9 cellular contexts compared by ENCODE assay signal in the genomic region with DNA sequence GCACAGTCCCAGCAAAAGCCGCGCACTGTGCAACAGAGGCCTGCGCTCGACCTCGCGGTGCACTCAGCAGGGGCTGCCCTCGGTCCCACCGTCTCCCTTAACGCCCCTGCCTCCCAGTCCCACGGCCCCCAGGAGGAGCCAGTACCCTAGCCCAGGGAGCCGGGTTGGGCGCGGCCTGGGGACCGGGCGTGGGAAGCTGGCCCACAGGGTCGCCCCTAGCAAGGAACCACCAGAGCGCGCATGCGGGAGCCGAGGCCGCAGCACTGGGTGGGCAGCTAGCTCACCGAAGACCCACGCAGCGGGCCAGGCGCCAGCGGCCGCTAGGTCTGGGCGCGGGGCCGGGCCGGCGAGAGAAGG. TPM values are rescaled to one million over a fixed set of nuclear protein-coding genes. Genes with fewer than 3 reads are reported as not detected.
DNase-seq lines count a peak whose midpoint lies in the region; ATAC-seq and TF ChIP-seq lines count a peak whose summit lies in the region.
"Had no signal": no experiment of that assay in that cellular context is flagged by ENCODE, and none has a peak within 500 bp of the region (broad histone marks: within the 10 kb centered on the region; RNA-seq: fewer than 3 reads in every experiment).

No MANE protein-coding gene starts in this region.

- WGBS in esophagus, 2 donors: 27 to 37% methylated on average over 24 to 32 of the region's 32 CpGs

- no peak overlapping the region for H2AFZ ChIP-seq in neural cell (ENCODE audit: low read depth, low read length)

- no peaks in the 10 kb centered on the region for H3K79me2 ChIP-seq in neural cell (replicated peaks; ENCODE audit: insufficient read depth, low read length)

- peak overlapping the region; percentile 68 to 81 for H3K4me3 ChIP-seq in esophagus (ENCODE audit: low read depth in 1 of 2, low read length in 2 of 2)
- peak overlapping the region; percentile 67 for H3K4me3 ChIP-seq in neural cell (ENCODE audit: low read length)

- TF ChIP-seq CTCF in neural cell (IDR thresholded peaks at IDR 0.05; ENCODE audit: poor library complexity, severe bottlenecking): no peak

- peaks cover 6% of the 10 kb centered on the region for H3K4me1 Mint-ChIP-seq in activated CD4-positive, alpha-beta memory T cell treated with anti-CD3 and anti-CD28 coated beads for 36 hours (ENCODE audit: low read depth)

- no peaks in the 10 kb centered on the region for H3K36me3 ChIP-seq in ES-I3 (ENCODE audit: insufficient read depth, low read length)
- no peaks in the 10 kb centered on the region for H3K36me3 ChIP-seq in esophagus (ENCODE audit: control insufficient read depth in 2 of 2, insufficient read depth in 2 of 2, low read length in 1 of 2)
- H3K36me3 ChIP-seq in neural cell (ENCODE audit: insufficient read depth, low read length): no peaks in the 10 kb centered on the region

- ATAC-seq in HG03460 (IDR thresholded peaks at IDR 0.05; ENCODE audit: unreplicated experiment) (peak; percentile 9), HG02571 (IDR thresholded peaks at IDR 0.05; ENCODE audit: unreplicated experiment) (no peak)

- no peaks in the 10 kb centered on the region for H3K27me3 Mint-ChIP-seq in activated CD4-positive, alpha-beta memory T cell treated with anti-CD3 and anti-CD28 coated beads for 36 hours

- H3K36me3 Mint-ChIP-seq in activated CD4-positive, alpha-beta memory T cell treated with anti-CD3 and anti-CD28 coated beads for 36 hours: no peaks in the 10 kb centered on the region

- no peaks in the 10 kb centered on the region for H3K9me3 Mint-ChIP-seq in activated CD4-positive, alpha-beta memory T cell treated with anti-CD3 and anti-CD28 coated beads for 36 hours

- H3K9me2 ChIP-seq in neural cell (ENCODE audit: insufficient read depth, low read length): no peaks in the 10 kb centered on the region

- no peaks in the 10 kb centered on the region for H4K20me1 ChIP-seq in neural cell (ENCODE audit: insufficient read depth)

- H3K27ac Mint-ChIP-seq in activated CD4-positive, alpha-beta memory T cell treated with anti-CD3 and anti-CD28 coated beads for 36 hours: no peak overlapping the region

- no peaks in the 10 kb centered on the region for H3K4me1 ChIP-seq in ES-I3 (ENCODE audit: insufficient read depth, low read length)
- H3K4me1 ChIP-seq in esophagus (ENCODE audit: control insufficient read depth in 2 of 2, insufficient read depth in 2 of 2, low read length in 1 of 2): no peaks in the 10 kb centered on the region

- TF ChIP-seq RAD21 in neural cell (conservative IDR thresholded peaks at IDR 0.05): no peak

- H3K9ac ChIP-seq in ES-I3 (ENCODE audit: low read depth, low read length) (peak overlapping the region; percentile 74; the same call in 1 of the 2 replicates), neural cell (ENCODE audit: low read length) (no peak overlapping the region)

- no peaks in the 10 kb centered on the region for H3K27me3 ChIP-seq in esophagus (ENCODE audit: control insufficient read depth in 1 of 2, insufficient read depth in 2 of 2, low read length in 2 of 2)
- peaks cover 4% of the 10 kb centered on the region for H3K27me3 ChIP-seq in neural cell (ENCODE audit: insufficient read depth, low read depth, low read length)

- H3K9me3 ChIP-seq in ES-I3 (ENCODE audit: control insufficient read depth, insufficient read depth, low read length): no peaks in the 10 kb centered on the region; the same call in 1 of the 2 replicates
- no peaks in the 10 kb centered on the region for H3K9me3 ChIP-seq in esophagus (ENCODE audit: control insufficient read depth in 2 of 2, insufficient read depth in 1 of 2, low read depth in 1 of 2, low read length in 1 of 2)
- H3K9me3 ChIP-seq in neural cell (ENCODE audit: low read length): no peaks in the 10 kb centered on the region

- CTCF ChIA-PET in activated CD4-positive, alpha-beta memory T cell treated with anti-CD3 and anti-CD28 coated beads for 36 hours (lab: Charles Lee): interaction anchor here (1.1 to 1.8 kb wide), 2 partner anchors 15 to 22 kb away, joined by 3 to 7 read pairs; a partner anchor contains a TSS

- intact Hi-C loops in activated CD4-positive, alpha-beta memory T cell treated with anti-CD3 and anti-CD28 coated beads for 36 hours (cut with micrococcal nuclease): loop anchor here (1.0 kb wide), 1 partner anchor 22 kb away; a partner anchor contains a TSS

- H3F3A ChIP-seq in neural cell (ENCODE audit: insufficient read depth, low read length, poor library complexity, severe bottlenecking): no peaks in the 10 kb centered on the region

- no peak overlapping the region for H3K4me2 ChIP-seq in neural cell (ENCODE audit: low read length)

- no peak for TF ChIP-seq EP300 in neural cell (conservative IDR thresholded peaks at IDR 0.05; ENCODE audit: poor library complexity, severe bottlenecking)

- DNase-seq in NCI-H1417 (lab: John Stamatoyannopoulos, UW) (no peak), DMS114 treated with DMSO at 0.1 percent for 48 hours (lab: John Stamatoyannopoulos, UW; ENCODE audit: unreplicated experiment) (no peak)
- DNase-seq in activated CD4-positive, alpha-beta memory T cell treated with anti-CD3 and anti-CD28 coated beads for 36 hours: no peak

- H3K4me3 Mint-ChIP-seq in activated CD4-positive, alpha-beta memory T cell treated with anti-CD3 and anti-CD28 coated beads for 36 hours: no peak overlapping the region

- POLR2A ChIA-PET in activated CD4-positive, alpha-beta memory T cell treated with anti-CD3 and anti-CD28 coated beads for 36 hours (lab: Charles Lee): no interaction called here

- H3K27ac ChIP-seq in esophagus (ENCODE audit: low read depth in 2 of 2, low read length in 1 of 2): no peak overlapping the region
- H3K27ac ChIP-seq in neural cell (ENCODE audit: low read length): no peak overlapping the region
- H3K27ac ChIP-seq: epithelial cell of prostate had no signal

TF ChIP-seq in neural cell, 6 proteins besides CTCF, POLR2A, EP300 and RAD21:
- no peak for TF ChIP-seq TAF1 (IDR thresholded peaks at IDR 0.05; ENCODE audit: low read depth)
- no peak for TF ChIP-seq MXI1 (conservative IDR thresholded peaks at IDR 0.05; ENCODE audit: poor library complexity, severe bottlenecking)
- no peak for TF ChIP-seq SMC3 (conservative IDR thresholded peaks at IDR 0.05; ENCODE audit: poor library complexity)
- TF ChIP-seq POLR2AphosphoS5 (IDR thresholded peaks at IDR 0.05): no peak
- no peak for TF ChIP-seq EZH2 (IDR thresholded peaks at IDR 0.05; ENCODE audit: borderline replicate concordance, insufficient read depth, low read length, poor library complexity, severe bottlenecking)
- TF ChIP-seq, protein P1, sequence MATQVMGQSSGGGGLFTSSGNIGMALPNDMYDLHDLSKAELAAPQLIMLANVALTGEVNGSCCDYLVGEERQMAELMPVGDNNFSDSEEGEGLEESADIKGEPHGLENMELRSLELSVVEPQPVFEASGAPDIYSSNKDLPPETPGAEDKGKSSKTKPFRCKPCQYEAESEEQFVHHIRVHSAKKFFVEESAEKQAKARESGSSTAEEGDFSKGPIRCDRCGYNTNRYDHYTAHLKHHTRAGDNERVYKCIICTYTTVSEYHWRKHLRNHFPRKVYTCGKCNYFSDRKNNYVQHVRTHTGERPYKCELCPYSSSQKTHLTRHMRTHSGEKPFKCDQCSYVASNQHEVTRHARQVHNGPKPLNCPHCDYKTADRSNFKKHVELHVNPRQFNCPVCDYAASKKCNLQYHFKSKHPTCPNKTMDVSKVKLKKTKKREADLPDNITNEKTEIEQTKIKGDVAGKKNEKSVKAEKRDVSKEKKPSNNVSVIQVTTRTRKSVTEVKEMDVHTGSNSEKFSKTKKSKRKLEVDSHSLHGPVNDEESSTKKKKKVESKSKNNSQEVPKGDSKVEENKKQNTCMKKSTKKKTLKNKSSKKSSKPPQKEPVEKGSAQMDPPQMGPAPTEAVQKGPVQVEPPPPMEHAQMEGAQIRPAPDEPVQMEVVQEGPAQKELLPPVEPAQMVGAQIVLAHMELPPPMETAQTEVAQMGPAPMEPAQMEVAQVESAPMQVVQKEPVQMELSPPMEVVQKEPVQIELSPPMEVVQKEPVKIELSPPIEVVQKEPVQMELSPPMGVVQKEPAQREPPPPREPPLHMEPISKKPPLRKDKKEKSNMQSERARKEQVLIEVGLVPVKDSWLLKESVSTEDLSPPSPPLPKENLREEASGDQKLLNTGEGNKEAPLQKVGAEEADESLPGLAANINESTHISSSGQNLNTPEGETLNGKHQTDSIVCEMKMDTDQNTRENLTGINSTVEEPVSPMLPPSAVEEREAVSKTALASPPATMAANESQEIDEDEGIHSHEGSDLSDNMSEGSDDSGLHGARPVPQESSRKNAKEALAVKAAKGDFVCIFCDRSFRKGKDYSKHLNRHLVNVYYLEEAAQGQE (IDR thresholded peaks at IDR 0.05; ENCODE audit: borderline replicate concordance): no peak

RNA-seq across cellular contexts. Expression of a gene that starts 21.6 kb away (rescaled TPM):
- under 1 TPM; 0.77 to 0.79 TPM for polyA plus RNA-seq in esophagus
- polyA plus RNA-seq in neural cell: 16.7 and 25.9 TPM in 2 replicates
- polyA minus RNA-seq in neural cell: 100 and 124 TPM in 2 replicates
- 1 to 10 TPM; 6.5 to 7.4 TPM for total RNA-seq in activated CD4-positive, alpha-beta memory T cell treated with anti-CD3 and anti-CD28 coated beads for 36 hours
